1 cellular context compared by ENCODE assay signal in genomic region chr1:226862900-226863299, GRCh38.
TF ChIP-seq lines count a peak whose summit lies in the region.

No MANE protein-coding gene starts in this region.

TF ChIP-seq in K562, 482 proteins besides CTCF, POLR2A, EP300 and RAD21 (continued from another document):
- TF ChIP-seq JUND (IDR thresholded peaks at IDR 0.05; ENCODE audit: borderline replicate concordance, low read depth, low read length) (peak; percentile 56; the same call in 1 of the 2 replicates), JUND (tag; IDR thresholded peaks at IDR 0.05; ENCODE audit: borderline replicate concordance, low read depth, low read length) (0 out of 3 replicates have a peak, but pooled peaks have one; percentile 20)
